ENCODE assay signal across 1 cellular context in the genomic region with DNA sequence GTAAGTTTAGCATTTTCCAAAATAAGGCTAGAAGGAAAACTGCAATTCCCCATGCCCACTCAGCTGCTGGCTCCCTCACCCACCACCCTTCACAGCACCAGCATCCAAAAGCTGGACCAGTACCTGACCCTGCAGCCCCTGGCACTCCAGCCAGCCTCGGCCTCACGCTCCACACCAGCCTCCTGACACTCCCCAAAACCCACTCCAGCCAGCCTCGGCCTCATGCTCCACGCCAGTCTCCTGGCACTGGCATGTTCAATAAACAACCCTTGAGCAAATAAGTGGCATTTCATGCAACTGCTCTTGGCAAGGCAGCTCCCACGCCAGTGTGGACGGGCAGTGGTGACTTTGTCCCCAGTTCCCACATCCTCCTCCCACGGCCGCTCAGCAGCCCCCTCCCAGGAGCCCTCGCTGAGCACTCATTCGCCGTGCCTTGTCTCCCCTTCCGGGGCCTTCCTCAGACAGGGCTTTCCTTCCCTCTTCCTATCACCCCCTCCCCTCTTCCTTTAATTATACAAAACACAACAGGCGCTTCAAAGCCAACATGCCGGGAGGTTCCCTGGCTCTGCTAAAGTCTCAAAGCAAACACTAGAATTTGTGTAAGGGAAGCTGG.
A peak's percentile ranks its signal among the peaks of the same experiment; 100 is the strongest.
TF ChIP-seq lines count a peak whose summit lies in the region.

No MANE protein-coding gene starts in this region.

TF ChIP-seq in HepG2, 621 proteins besides CTCF, POLR2A, EP300 and RAD21 (continues in another document):
- TF ChIP-seq, protein P1, sequence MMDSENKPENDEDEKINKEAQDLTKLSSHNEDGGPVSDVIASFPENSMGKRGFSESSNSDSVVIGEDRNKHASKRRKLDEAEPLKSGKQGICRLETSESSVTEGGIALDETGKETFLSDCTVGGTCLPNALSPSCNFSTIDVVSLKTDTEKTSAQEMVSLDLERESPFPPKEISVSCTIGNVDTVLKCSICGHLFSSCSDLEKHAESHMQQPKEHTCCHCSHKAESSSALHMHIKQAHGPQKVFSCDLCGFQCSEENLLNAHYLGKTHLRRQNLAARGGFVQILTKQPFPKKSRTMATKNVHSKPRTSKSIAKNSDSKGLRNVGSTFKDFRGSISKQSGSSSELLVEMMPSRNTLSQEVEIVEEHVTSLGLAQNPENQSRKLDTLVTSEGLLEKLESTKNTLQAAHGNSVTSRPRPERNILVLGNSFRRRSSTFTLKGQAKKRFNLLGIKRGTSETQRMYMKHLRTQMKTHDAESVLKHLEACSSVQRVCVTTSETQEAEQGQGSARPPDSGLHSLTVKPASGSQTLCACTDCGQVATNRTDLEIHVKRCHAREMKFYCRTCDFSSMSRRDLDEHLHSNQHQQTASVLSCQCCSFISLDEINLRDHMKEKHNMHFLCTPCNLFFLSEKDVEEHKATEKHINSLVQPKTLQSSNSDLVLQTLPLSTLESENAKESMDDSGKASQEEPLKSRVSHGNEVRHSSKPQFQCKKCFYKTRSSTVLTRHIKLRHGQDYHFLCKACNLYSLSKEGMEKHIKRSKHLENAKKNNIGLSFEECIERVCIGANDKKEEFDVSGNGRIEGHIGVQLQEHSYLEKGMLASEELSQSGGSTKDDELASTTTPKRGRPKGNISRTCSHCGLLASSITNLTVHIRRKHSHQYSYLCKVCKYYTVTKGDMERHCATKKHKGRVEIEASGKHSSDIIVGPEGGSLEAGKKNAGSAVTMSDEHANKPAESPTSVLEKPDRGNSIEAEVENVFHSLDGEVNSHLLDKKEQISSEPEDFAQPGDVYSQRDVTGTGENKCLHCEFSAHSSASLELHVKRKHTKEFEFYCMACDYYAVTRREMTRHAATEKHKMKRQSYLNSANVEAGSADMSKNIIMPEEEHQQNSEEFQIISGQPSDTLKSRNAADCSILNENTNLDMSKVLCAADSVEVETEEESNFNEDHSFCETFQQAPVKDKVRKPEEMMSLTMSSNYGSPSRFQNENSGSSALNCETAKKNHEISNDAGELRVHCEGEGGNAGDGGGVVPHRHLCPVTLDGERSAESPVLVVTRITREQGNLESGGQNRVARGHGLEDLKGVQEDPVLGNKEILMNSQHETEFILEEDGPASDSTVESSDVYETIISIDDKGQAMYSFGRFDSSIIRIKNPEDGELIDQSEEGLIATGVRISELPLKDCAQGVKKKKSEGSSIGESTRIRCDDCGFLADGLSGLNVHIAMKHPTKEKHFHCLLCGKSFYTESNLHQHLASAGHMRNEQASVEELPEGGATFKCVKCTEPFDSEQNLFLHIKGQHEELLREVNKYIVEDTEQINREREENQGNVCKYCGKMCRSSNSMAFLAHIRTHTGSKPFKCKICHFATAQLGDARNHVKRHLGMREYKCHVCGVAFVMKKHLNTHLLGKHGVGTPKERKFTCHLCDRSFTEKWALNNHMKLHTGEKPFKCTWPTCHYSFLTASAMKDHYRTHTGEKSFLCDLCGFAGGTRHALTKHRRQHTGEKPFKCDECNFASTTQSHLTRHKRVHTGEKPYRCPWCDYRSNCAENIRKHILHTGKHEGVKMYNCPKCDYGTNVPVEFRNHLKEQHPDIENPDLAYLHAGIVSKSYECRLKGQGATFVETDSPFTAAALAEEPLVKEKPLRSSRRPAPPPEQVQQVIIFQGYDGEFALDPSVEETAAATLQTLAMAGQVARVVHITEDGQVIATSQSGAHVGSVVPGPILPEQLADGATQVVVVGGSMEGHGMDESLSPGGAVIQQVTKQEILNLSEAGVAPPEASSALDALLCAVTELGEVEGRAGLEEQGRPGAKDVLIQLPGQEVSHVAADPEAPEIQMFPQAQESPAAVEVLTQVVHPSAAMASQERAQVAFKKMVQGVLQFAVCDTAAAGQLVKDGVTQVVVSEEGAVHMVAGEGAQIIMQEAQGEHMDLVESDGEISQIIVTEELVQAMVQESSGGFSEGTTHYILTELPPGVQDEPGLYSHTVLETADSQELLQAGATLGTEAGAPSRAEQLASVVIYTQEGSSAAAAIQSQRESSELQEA (CRISPR knock-in tag; IDR thresholded peaks at IDR 0.05; ENCODE audit: not compliant biosample characterization): peak; percentile 16
- TF ChIP-seq SAP130 (CRISPR knock-in tag; IDR thresholded peaks at IDR 0.05; ENCODE audit: low read depth): peak; percentile 31
- peak; percentile 90 for TF ChIP-seq HNRNPL (IDR thresholded peaks at IDR 0.05; ENCODE audit: low read depth, low read length)
- TF ChIP-seq TCF7 (IDR thresholded peaks at IDR 0.05; ENCODE audit: low read depth): peak; percentile 54; the same call in 1 of the 2 replicates
- TF ChIP-seq, protein P2, sequence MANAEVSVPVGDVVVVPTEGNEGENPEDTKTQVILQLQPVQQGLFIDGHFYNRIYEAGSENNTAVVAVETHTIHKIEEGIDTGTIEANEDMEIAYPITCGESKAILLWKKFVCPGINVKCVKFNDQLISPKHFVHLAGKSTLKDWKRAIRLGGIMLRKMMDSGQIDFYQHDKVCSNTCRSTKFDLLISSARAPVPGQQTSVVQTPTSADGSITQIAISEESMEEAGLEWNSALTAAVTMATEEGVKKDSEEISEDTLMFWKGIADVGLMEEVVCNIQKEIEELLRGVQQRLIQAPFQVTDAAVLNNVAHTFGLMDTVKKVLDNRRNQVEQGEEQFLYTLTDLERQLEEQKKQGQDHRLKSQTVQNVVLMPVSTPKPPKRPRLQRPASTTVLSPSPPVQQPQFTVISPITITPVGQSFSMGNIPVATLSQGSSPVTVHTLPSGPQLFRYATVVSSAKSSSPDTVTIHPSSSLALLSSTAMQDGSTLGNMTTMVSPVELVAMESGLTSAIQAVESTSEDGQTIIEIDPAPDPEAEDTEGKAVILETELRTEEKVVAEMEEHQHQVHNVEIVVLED (CRISPR knock-in tag; IDR thresholded peaks at IDR 0.05; ENCODE audit: borderline replicate concordance): 0 out of 2 replicates have a peak, but pooled peaks have one; percentile 26
- TF ChIP-seq ZSCAN25 (CRISPR knock-in tag; IDR thresholded peaks at IDR 0.05): 0 out of 2 replicates have a peak, but pooled peaks have one; percentile 30
- TF ChIP-seq ZNF839 (CRISPR knock-in tag; IDR thresholded peaks at IDR 0.05; ENCODE audit: borderline replicate concordance): no peak
- TF ChIP-seq, protein P3, sequence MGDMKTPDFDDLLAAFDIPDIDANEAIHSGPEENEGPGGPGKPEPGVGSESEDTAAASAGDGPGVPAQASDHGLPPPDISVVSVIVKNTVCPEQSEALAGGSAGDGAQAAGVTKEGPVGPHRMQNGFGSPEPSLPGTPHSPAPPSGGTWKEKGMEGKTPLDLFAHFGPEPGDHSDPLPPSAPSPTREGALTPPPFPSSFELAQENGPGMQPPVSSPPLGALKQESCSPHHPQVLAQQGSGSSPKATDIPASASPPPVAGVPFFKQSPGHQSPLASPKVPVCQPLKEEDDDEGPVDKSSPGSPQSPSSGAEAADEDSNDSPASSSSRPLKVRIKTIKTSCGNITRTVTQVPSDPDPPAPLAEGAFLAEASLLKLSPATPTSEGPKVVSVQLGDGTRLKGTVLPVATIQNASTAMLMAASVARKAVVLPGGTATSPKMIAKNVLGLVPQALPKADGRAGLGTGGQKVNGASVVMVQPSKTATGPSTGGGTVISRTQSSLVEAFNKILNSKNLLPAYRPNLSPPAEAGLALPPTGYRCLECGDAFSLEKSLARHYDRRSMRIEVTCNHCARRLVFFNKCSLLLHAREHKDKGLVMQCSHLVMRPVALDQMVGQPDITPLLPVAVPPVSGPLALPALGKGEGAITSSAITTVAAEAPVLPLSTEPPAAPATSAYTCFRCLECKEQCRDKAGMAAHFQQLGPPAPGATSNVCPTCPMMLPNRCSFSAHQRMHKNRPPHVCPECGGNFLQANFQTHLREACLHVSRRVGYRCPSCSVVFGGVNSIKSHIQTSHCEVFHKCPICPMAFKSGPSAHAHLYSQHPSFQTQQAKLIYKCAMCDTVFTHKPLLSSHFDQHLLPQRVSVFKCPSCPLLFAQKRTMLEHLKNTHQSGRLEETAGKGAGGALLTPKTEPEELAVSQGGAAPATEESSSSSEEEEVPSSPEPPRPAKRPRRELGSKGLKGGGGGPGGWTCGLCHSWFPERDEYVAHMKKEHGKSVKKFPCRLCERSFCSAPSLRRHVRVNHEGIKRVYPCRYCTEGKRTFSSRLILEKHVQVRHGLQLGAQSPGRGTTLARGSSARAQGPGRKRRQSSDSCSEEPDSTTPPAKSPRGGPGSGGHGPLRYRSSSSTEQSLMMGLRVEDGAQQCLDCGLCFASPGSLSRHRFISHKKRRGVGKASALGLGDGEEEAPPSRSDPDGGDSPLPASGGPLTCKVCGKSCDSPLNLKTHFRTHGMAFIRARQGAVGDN (CRISPR knock-in tag; IDR thresholded peaks at IDR 0.05): peak; percentile 4; the same call in 1 of the 2 replicates
- TF ChIP-seq AKAP8 (CRISPR knock-in tag; IDR thresholded peaks at IDR 0.05): no peak
- TF ChIP-seq ETV5 (CRISPR knock-in tag; IDR thresholded peaks at IDR 0.05; ENCODE audit: borderline replicate concordance): 0 out of 2 replicates have a peak, but pooled peaks have one; percentile 6
- TF ChIP-seq ZNF337 (CRISPR knock-in tag; IDR thresholded peaks at IDR 0.05; ENCODE audit: borderline replicate concordance, low read depth): 0 out of 2 replicates have a peak, but pooled peaks have one; percentile 55
- TF ChIP-seq PCBP2 (optimal IDR thresholded peaks at IDR 0.05; ENCODE audit: low read depth, low read length, poor library complexity, severe bottlenecking): peak; percentile 55
- 0 out of 2 replicates have a peak, but pooled peaks have one; percentile 32 for TF ChIP-seq MTA1 (CRISPR knock-in tag; IDR thresholded peaks at IDR 0.05; ENCODE audit: borderline replicate concordance)
- no peak for TF ChIP-seq ZNF484 (CRISPR knock-in tag; IDR thresholded peaks at IDR 0.05; ENCODE audit: borderline replicate concordance, low read depth)
- TF ChIP-seq, protein P4, sequence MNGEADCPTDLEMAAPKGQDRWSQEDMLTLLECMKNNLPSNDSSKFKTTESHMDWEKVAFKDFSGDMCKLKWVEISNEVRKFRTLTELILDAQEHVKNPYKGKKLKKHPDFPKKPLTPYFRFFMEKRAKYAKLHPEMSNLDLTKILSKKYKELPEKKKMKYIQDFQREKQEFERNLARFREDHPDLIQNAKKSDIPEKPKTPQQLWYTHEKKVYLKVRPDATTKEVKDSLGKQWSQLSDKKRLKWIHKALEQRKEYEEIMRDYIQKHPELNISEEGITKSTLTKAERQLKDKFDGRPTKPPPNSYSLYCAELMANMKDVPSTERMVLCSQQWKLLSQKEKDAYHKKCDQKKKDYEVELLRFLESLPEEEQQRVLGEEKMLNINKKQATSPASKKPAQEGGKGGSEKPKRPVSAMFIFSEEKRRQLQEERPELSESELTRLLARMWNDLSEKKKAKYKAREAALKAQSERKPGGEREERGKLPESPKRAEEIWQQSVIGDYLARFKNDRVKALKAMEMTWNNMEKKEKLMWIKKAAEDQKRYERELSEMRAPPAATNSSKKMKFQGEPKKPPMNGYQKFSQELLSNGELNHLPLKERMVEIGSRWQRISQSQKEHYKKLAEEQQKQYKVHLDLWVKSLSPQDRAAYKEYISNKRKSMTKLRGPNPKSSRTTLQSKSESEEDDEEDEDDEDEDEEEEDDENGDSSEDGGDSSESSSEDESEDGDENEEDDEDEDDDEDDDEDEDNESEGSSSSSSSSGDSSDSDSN (CRISPR knock-in tag; IDR thresholded peaks at IDR 0.05): 0 out of 2 replicates have a peak, but pooled peaks have one; percentile 38
- TF ChIP-seq ZBTB38 (CRISPR knock-in tag; IDR thresholded peaks at IDR 0.05): 0 out of 2 replicates have a peak, but pooled peaks have one; percentile 5
- TF ChIP-seq, protein P5, sequence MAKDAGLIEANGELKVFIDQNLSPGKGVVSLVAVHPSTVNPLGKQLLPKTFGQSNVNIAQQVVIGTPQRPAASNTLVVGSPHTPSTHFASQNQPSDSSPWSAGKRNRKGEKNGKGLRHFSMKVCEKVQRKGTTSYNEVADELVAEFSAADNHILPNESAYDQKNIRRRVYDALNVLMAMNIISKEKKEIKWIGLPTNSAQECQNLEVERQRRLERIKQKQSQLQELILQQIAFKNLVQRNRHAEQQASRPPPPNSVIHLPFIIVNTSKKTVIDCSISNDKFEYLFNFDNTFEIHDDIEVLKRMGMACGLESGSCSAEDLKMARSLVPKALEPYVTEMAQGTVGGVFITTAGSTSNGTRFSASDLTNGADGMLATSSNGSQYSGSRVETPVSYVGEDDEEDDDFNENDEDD (CRISPR knock-in tag; IDR thresholded peaks at IDR 0.05; ENCODE audit: borderline replicate concordance): peak; percentile 6; the same call in 1 of the 2 replicates
- TF ChIP-seq, protein P6, sequence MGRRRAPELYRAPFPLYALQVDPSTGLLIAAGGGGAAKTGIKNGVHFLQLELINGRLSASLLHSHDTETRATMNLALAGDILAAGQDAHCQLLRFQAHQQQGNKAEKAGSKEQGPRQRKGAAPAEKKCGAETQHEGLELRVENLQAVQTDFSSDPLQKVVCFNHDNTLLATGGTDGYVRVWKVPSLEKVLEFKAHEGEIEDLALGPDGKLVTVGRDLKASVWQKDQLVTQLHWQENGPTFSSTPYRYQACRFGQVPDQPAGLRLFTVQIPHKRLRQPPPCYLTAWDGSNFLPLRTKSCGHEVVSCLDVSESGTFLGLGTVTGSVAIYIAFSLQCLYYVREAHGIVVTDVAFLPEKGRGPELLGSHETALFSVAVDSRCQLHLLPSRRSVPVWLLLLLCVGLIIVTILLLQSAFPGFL (CRISPR knock-in tag; IDR thresholded peaks at IDR 0.05): no peak
- TF ChIP-seq, protein P7, sequence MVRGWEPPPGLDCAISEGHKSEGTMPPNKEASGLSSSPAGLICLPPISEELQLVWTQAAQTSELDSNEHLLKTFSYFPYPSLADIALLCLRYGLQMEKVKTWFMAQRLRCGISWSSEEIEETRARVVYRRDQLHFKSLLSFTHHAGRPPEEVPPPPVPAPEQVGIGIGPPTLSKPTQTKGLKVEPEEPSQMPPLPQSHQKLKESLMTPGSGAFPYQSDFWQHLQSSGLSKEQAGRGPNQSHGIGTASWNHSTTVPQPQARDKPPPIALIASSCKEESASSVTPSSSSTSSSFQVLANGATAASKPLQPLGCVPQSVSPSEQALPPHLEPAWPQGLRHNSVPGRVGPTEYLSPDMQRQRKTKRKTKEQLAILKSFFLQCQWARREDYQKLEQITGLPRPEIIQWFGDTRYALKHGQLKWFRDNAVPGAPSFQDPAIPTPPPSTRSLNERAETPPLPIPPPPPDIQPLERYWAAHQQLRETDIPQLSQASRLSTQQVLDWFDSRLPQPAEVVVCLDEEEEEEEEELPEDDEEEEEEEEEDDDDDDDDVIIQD (CRISPR knock-in tag; IDR thresholded peaks at IDR 0.05; ENCODE audit: low read depth): no peak
- 0 out of 2 replicates have a peak, but pooled peaks have one; percentile 15 for TF ChIP-seq ZNF33B (CRISPR knock-in tag; IDR thresholded peaks at IDR 0.05)
- TF ChIP-seq, protein P8, sequence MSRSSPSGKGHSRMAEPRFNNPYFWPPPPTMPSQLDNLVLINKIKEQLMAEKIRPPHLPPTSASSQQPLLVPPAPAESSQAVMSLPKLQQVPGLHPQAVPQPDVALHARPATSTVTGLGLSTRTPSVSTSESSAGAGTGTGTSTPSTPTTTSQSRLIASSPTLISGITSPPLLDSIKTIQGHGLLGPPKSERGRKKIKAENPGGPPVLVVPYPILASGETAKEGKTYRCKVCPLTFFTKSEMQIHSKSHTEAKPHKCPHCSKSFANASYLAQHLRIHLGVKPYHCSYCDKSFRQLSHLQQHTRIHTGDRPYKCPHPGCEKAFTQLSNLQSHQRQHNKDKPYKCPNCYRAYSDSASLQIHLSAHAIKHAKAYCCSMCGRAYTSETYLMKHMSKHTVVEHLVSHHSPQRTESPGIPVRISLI (CRISPR knock-in tag; IDR thresholded peaks at IDR 0.05; ENCODE audit: borderline replicate concordance): no peak
